11 cellular contexts compared by ENCODE assay signal in the genomic region with DNA sequence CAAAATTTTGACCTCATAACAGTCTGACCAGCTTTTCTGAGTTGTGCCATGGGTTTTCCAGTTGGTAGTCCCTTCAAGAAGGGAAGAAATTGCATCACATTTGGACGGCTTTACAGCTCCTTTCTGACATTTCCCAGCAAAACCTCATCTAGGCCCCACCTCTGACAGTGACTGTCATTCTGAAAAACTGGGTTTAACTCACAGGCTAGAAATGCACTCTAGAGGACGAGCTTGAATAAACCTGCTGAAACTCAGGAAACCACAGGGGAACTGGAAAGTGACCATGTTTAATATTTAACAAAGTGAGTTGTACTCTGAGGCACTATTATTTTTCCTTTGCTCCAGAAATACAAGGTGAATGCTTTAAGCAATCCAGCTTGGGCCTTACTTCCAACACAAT.
DNase-seq lines count a peak whose midpoint lies in the region; ATAC-seq, FAIRE-seq and TF ChIP-seq lines count a peak whose summit lies in the region.
"Had no signal": no experiment of that assay in that cellular context is flagged by ENCODE, and none has a peak within 500 bp of the region (broad histone marks: within the 10 kb centered on the region; RNA-seq: fewer than 3 reads in every experiment).

No MANE protein-coding gene starts in this region.

- ATAC-seq in GM19397 (IDR thresholded peaks at IDR 0.05; ENCODE audit: unreplicated experiment) (peak; percentile 96), HG02981 (IDR thresholded peaks at IDR 0.05; ENCODE audit: unreplicated experiment) (peak; percentile 98), omental fat pad (ENCODE audit: low FRiP score) (no peak)
- ATAC-seq in CD4-positive, alpha-beta T cell (ENCODE audit: poor library complexity) = no peak

- H3K36me3 Mint-ChIP-seq in CD4-positive, alpha-beta T cell (ENCODE audit: low read depth) = no peaks in the 10 kb centered on the region
- H3K36me3 Mint-ChIP-seq in chondrocyte (ENCODE audit: low read depth) = no peaks in the 10 kb centered on the region
- H3K36me3 Mint-ChIP-seq: CD4-positive, CD25-positive, alpha-beta regulatory T cell had no signal

- no peaks in the 10 kb centered on the region for H3K27me3 Mint-ChIP-seq in CD4-positive, alpha-beta T cell
- peaks cover 10% of the 10 kb centered on the region for H3K27me3 Mint-ChIP-seq in chondrocyte (ENCODE audit: low read depth)
- H3K27me3 Mint-ChIP-seq: CD4-positive, CD25-positive, alpha-beta regulatory T cell had no signal

- CTCF ChIA-PET in CD4-positive, alpha-beta T cell (lab: Charles Lee) = no interaction called here

- H3K4me1 Mint-ChIP-seq in CD4-positive, alpha-beta T cell (ENCODE audit: low read depth) = no peaks in the 10 kb centered on the region
- no peaks in the 10 kb centered on the region for H3K4me1 Mint-ChIP-seq in chondrocyte (ENCODE audit: low read depth)
- H3K4me1 Mint-ChIP-seq: CD4-positive, CD25-positive, alpha-beta regulatory T cell had no signal

- POLR2A ChIA-PET in CD4-positive, alpha-beta T cell (lab: Charles Lee) = no interaction called here

- TF ChIP-seq POLR2A in GM12892 (IDR thresholded peaks at IDR 0.05; ENCODE audit: low read depth, low read length) = no peak

- H3K9me3 ChIP-seq in CD4-positive, alpha-beta T cell (ENCODE audit: control insufficient read depth, low read length) = no peaks in the 10 kb centered on the region
- H3K9me3 ChIP-seq: SK-N-SH had no signal

- H3K27ac Mint-ChIP-seq in CD4-positive, alpha-beta T cell = no peak overlapping the region
- H3K27ac Mint-ChIP-seq in chondrocyte (ENCODE audit: unreplicated experiment) = no peak overlapping the region
- H3K27ac Mint-ChIP-seq: CD4-positive, CD25-positive, alpha-beta regulatory T cell had no signal

- FAIRE-seq in GM12892 (lab: Jason Lieb, UNC) = peak; percentile 74

- H3K4me3 Mint-ChIP-seq in CD4-positive, alpha-beta T cell = no peak overlapping the region
- no peak overlapping the region for H3K4me3 Mint-ChIP-seq in chondrocyte (ENCODE audit: unreplicated experiment)
- H3K4me3 Mint-ChIP-seq: CD4-positive, CD25-positive, alpha-beta regulatory T cell had no signal

- no peaks in the 10 kb centered on the region for H3K9me3 Mint-ChIP-seq in CD4-positive, alpha-beta T cell
- no peaks in the 10 kb centered on the region for H3K9me3 Mint-ChIP-seq in chondrocyte (ENCODE audit: low read depth)

- DNase-seq in GM12892 (ENCODE audit: insufficient read length) (no peak), omental fat pad (ENCODE audit: low spot score) (no peak), chondrocyte (ENCODE audit: low spot score) (no peak), AML-193 (lab: John Stamatoyannopoulos, UW) (no peak)
- no peak for DNase-seq in CD4-positive, alpha-beta T cell
- DNase-seq: CD4-positive, CD25-positive, alpha-beta regulatory T cell; NCI-H2029 treated with DMSO at 0.1 percent for 48 hours; SK-N-SH had no signal

- TF ChIP-seq CTCF in VCaP (conservative IDR thresholded peaks at IDR 0.05) (no peak), omental fat pad (IDR thresholded peaks at IDR 0.05) (no peak), chondrocyte (IDR thresholded peaks at IDR 0.05) (no peak)
- no peak for TF ChIP-seq CTCF in CD4-positive, alpha-beta T cell (IDR thresholded peaks at IDR 0.05)

- intact Hi-C loops in CD4-positive, alpha-beta T cell (cut with DNase I, micrococcal nuclease) = no loop called here

- H3K27ac ChIP-seq in VCaP = peak overlapping the region; percentile 36
- H3K27ac ChIP-seq in CD4-positive, alpha-beta T cell (ENCODE audit: low read depth, low read length) = no peak overlapping the region

- H3K27me3 ChIP-seq in CD4-positive, alpha-beta T cell (ENCODE audit: control insufficient read depth, insufficient read depth, low read length) = no peaks in the 10 kb centered on the region

Comparison
In these comparisons a context has a peak if more than half of its experiments do, and no peak if none do; other contexts are left out.
1. ATAC-seq: peak in GM19397 (single experiment) and HG02981 (single experiment); none in omental fat pad (single experiment) and CD4-positive, alpha-beta T cell (single experiment).